1 cellular context compared by ENCODE assay signal in genomic region chr22:35475545-35475944, GRCh38.
TF ChIP-seq lines count a peak whose summit lies in the region.

No MANE protein-coding gene starts in this region.

TF ChIP-seq in HEK293, 187 proteins besides CTCF, POLR2A, EP300 and RAD21 (continued from another document):
- no peak for TF ChIP-seq REST (tag by site-specific recombination; IDR thresholded peaks at IDR 0.05)
- no peak for TF ChIP-seq ZNF248 (tag by site-specific recombination; IDR thresholded peaks at IDR 0.05)
- no peak for TF ChIP-seq ZNF112 (tag by site-specific recombination; IDR thresholded peaks at IDR 0.05)
- TF ChIP-seq HIC1 (tag by site-specific recombination; IDR thresholded peaks at IDR 0.05) = no peak
- no peak for TF ChIP-seq GLI2 (tag by site-specific recombination; IDR thresholded peaks at IDR 0.05; ENCODE audit: borderline replicate concordance, low read depth)
- peak; percentile 46; the same call in 1 of the 2 replicates for TF ChIP-seq ZNF398 (tag by site-specific recombination; IDR thresholded peaks at IDR 0.05)
